Comparison of ENCODE assay signal across 8 cellular contexts in the genomic region with DNA sequence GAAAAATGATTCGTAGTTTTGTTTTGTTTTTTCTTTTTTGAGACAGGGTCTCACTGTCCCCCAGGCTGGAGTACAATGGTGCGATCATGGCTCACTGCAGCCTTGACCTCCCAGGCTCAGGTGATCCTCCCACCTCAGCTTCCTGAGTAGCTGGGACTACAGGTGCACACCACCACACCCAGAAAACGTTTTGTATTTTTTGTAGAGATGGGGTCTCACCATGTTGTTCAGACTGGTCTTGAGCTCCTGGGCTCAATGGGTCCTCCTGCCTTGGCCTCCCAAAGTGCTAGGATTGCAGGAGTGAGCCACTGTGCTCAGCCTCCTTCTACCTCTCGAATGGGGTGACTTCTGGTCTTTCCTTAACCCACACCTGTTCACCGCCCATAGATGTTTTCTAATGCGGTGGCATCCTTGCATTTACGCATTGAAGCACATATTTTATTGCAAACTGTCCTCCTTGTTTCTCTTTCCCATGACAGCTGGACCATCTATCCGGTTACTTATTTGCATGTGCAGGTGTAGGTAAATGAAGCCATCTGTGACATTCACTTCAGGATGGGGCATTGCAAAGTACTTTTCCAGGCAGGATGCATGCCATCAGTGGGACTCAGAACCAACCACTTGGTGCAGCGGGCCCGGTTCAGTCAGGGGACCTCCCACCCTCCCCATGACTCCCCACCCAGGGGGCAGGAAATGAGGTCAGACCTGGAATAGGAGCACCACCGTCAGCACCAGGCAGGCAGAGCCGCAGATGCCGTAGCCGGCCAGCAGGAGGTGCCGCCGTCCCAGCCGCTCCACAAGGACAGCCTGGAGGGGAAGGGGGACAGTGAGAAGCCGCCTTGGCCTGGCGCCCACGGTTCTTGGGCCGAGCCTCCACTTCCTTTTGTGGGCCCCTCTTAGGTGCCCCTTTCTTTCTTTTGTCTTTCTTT. TPM values are rescaled to one million over a fixed set of nuclear protein-coding genes. Genes with fewer than 3 reads are reported as not detected.
DNase-seq lines count a peak whose midpoint lies in the region; ATAC-seq lines count a peak whose summit lies in the region.

No MANE protein-coding gene starts in this region.

- H3K4me3 Mint-ChIP-seq in activated T-helper 2 cell treated with anti-CD3 and anti-CD28 coated beads, Interferon-gamma antibody, Interleukin-2, Interleukin-4, amounts not matched to agents 10 μg/mL and 5 μg/mL and 100 μg/mL, durations not matched to agents 14 hours and 24 hours and 36 hours (ENCODE audit: low read depth) = no peak overlapping the region

- H3K27ac Mint-ChIP-seq in activated T-helper 2 cell treated with anti-CD3 and anti-CD28 coated beads, Interferon-gamma antibody, Interleukin-2, Interleukin-4, amounts not matched to agents 10 μg/mL and 5 μg/mL and 100 μg/mL, durations not matched to agents 14 hours and 24 hours and 36 hours = no peak overlapping the region

- H3K4me1 Mint-ChIP-seq in activated T-helper 2 cell treated with anti-CD3 and anti-CD28 coated beads, Interferon-gamma antibody, Interleukin-2, Interleukin-4, amounts not matched to agents 10 μg/mL and 5 μg/mL and 100 μg/mL, durations not matched to agents 14 hours and 24 hours and 36 hours (ENCODE audit: low read depth) = peaks cover 2% of the 10 kb centered on the region

- intact Hi-C loops in activated T-helper 2 cell treated with anti-CD3 and anti-CD28 coated beads, Interferon-gamma antibody, Interleukin-2, Interleukin-4, amounts not matched to agents 10 μg/mL and 5 μg/mL and 100 μg/mL, durations not matched to agents 14 hours and 24 hours and 36 hours (cut with micrococcal nuclease) = loop anchor here (5.0 kb wide), 1 partner anchor 93 kb away; no protein-coding TSS in a partner anchor

- peaks cover 8% of the 10 kb centered on the region for H3K27me3 Mint-ChIP-seq in activated T-helper 2 cell treated with anti-CD3 and anti-CD28 coated beads, Interferon-gamma antibody, Interleukin-2, Interleukin-4, amounts not matched to agents 10 μg/mL and 5 μg/mL and 100 μg/mL, durations not matched to agents 14 hours and 24 hours and 36 hours (ENCODE audit: low read depth)

- DNase-seq in EL = peak; percentile 35
- peak; percentile 74 for DNase-seq in HuH-7 (ENCODE audit: low spot score)
- DNase-seq in activated T-helper 2 cell treated with anti-CD3 and anti-CD28 coated beads, Interferon-gamma antibody, Interleukin-2, Interleukin-4, amounts not matched to agents 10 μg/mL and 5 μg/mL and 100 μg/mL, durations not matched to agents 14 hours and 24 hours and 36 hours (ENCODE audit: low spot score) = peak; percentile 28
- DNase-seq in iPS-NIHi7 (ENCODE audit: extremely low spot score) = peak; percentile 95
- DNase-seq in OCI-M2 (lab: John Stamatoyannopoulos, UW; ENCODE audit: unreplicated experiment) = no peak
- no peak for DNase-seq in anterior cingulate cortex (lab: John Stamatoyannopoulos, UW)

- no peaks in the 10 kb centered on the region for H3K9me3 Mint-ChIP-seq in activated T-helper 2 cell treated with anti-CD3 and anti-CD28 coated beads, Interferon-gamma antibody, Interleukin-2, Interleukin-4, amounts not matched to agents 10 μg/mL and 5 μg/mL and 100 μg/mL, durations not matched to agents 14 hours and 24 hours and 36 hours

- H3K36me3 Mint-ChIP-seq in activated T-helper 2 cell treated with anti-CD3 and anti-CD28 coated beads, Interferon-gamma antibody, Interleukin-2, Interleukin-4, amounts not matched to agents 10 μg/mL and 5 μg/mL and 100 μg/mL, durations not matched to agents 14 hours and 24 hours and 36 hours (ENCODE audit: low read depth) = no peaks in the 10 kb centered on the region

- no peak for ATAC-seq in GM21717 (IDR thresholded peaks at IDR 0.05; ENCODE audit: unreplicated experiment)
- no peak for ATAC-seq in GM19395 (IDR thresholded peaks at IDR 0.05; ENCODE audit: unreplicated experiment)

RNA-seq across cellular contexts. Expression of gene SLC2A7, which starts 16.5 kb away (rescaled TPM):
- not detected in 2 replicates for total RNA-seq in activated T-helper 2 cell treated with anti-CD3 and anti-CD28 coated beads, Interferon-gamma antibody, Interleukin-2, Interleukin-4, amounts not matched to agents 10 μg/mL and 5 μg/mL and 100 μg/mL, durations not matched to agents 14 hours and 24 hours and 36 hours

RNA-seq across cellular contexts. Expression of gene SLC2A5, which starts 59.7 kb away (rescaled TPM):
- not detected in 2 replicates for total RNA-seq in activated T-helper 2 cell treated with anti-CD3 and anti-CD28 coated beads, Interferon-gamma antibody, Interleukin-2, Interleukin-4, amounts not matched to agents 10 μg/mL and 5 μg/mL and 100 μg/mL, durations not matched to agents 14 hours and 24 hours and 36 hours

Comparison
In these comparisons a context has a peak if more than half of its experiments do, and no peak if none do; other contexts are left out.
1. DNase-seq: peak in EL (single experiment), HuH-7 (single experiment), activated T-helper 2 cell treated with anti-CD3 and anti-CD28 coated beads, Interferon-gamma antibody, Interleukin-2, Interleukin-4, amounts not matched to agents 10 μg/mL and 5 μg/mL and 100 μg/mL, durations not matched to agents 14 hours and 24 hours and 36 hours (single experiment) and iPS-NIHi7 (single experiment); none in OCI-M2 (single experiment) and anterior cingulate cortex (0 of 58).